Comparison of ENCODE assay signal across 7 cellular contexts in the genomic region with DNA sequence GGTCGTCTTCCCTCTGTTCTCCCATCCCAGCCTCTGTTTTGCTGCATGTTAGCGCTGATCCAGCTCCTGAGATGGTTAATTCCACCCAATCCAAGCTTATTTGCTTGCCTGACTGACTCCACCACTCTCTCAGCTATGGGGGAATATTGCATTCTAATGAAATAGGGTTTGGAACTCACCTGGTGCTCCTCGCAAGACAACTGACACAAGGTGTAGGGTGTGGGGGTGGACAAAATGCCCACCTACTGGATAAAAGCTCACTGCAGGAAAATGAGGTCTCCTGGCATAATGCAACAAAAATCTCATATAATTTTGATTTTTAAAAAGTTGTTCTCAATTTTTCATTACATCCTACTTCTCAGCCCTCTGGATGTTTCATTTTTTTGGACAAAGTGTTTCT.
"Had no signal": no experiment of that assay in that cellular context is flagged by ENCODE, and none has a peak within 500 bp of the region (broad histone marks: within the 10 kb centered on the region; RNA-seq: fewer than 3 reads in every experiment).

No MANE protein-coding gene starts in this region.

- DNase-seq: IMR-90, KBM-7, KG1 had no signal

- ATAC-seq: HepG2, K562 had no signal

- H3K27ac ChIP-seq: HL-60, KMS-11 had no signal

- H3K4me3 ChIP-seq: K562 had no signal
